1 cellular context compared by ENCODE assay signal in genomic region chr11:121456816-121457431, GRCh38.
TF ChIP-seq lines count a peak whose summit lies in the region.

No MANE protein-coding gene starts in this region.

TF ChIP-seq in GM23338, 12 proteins besides CTCF, POLR2A, EP300 and RAD21 (continued from another document):
- no peak for TF ChIP-seq ZNF462 (CRISPR knock-in tag; IDR thresholded peaks at IDR 0.05)
